Comparison of ENCODE assay signal across 12 cellular contexts in the genomic region with DNA sequence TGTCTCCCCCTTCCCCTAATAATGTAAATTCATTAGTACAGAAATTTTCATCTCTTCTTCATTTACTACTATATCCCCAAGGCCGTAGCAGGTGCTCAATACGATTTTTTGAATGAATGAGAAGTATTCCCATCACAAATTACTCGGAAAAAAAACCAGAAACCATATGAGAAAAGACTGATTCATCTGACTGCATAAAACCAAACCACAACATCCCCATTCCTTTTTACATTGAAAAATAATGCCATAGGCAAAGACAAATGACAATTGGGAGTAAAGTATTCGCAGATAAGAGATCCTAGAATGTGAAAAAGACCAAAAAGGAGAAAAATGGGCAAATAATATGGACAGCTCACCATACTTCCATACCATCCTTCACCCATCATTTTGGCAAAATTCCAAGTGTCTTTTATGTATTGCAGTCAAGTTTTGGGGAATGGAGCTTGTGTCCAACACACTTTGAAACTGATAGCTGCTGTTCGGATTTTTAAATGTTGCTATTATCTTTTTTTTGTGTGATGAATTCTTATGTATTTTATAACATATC. TPM values are rescaled to one million over a fixed set of nuclear protein-coding genes. Genes with fewer than 3 reads are reported as not detected.
DNase-seq lines count a peak whose midpoint lies in the region; ATAC-seq and TF ChIP-seq lines count a peak whose summit lies in the region.
"Had no signal": no experiment of that assay in that cellular context is flagged by ENCODE, and none has a peak within 500 bp of the region (broad histone marks: within the 10 kb centered on the region; RNA-seq: fewer than 3 reads in every experiment).

No MANE protein-coding gene starts in this region.

- intact Hi-C loops in activated T-helper 1 cell treated with anti-CD3 and anti-CD28 coated beads, Interleukin-12 subunit alpha, Interleukin-12 subunit beta, Interleukin-2, Interleukin-4 antibody, amounts not matched to agents 30 ng/mL and 10 ng/mL and 1 ng/mL, durations not matched to agents 14 hours and 24 hours and 36 hours (cut with micrococcal nuclease) = loop anchor here (10.0 kb wide), 2 partner anchors 391 to 511 kb away; partner anchors contain the start of genes CKAP2L and SLC20A1
- intact Hi-C loops in sciatic nerve (cut with DNase I) (no loop called here), Calu3 (cut with micrococcal nuclease; ENCODE audit: unreplicated experiment) (no loop called here)

- no peaks in the 10 kb centered on the region for H4K20me1 ChIP-seq in Karpas-422 (ENCODE audit: insufficient read depth, low read depth, low read length)
- H4K20me1 ChIP-seq in neural cell (ENCODE audit: insufficient read depth) = no peaks in the 10 kb centered on the region

- TF ChIP-seq CTCF in neural cell (IDR thresholded peaks at IDR 0.05; ENCODE audit: poor library complexity, severe bottlenecking) = no peak
- TF ChIP-seq CTCF in Calu3 (IDR thresholded peaks at IDR 0.05; ENCODE audit: unreplicated experiment) = no peak

- peak overlapping the region; percentile 82 for H3K4me3 Mint-ChIP-seq in activated CD4-positive, alpha-beta T cell treated with anti-CD3 and anti-CD28 coated beads, Interleukin-2, amount 10 ng/mL, durations not matched to agents 7 days and 5 days
- H3K4me3 Mint-ChIP-seq in activated T-helper 1 cell treated with anti-CD3 and anti-CD28 coated beads, Interleukin-12 subunit alpha, Interleukin-12 subunit beta, Interleukin-2, Interleukin-4 antibody, amounts not matched to agents 30 ng/mL and 10 ng/mL and 1 ng/mL, durations not matched to agents 14 hours and 24 hours and 36 hours = no peak overlapping the region
- no peak overlapping the region for H3K4me3 Mint-ChIP-seq in Calu3 (ENCODE audit: low read depth, unreplicated experiment)

- TF ChIP-seq RAD21 in neural cell (conservative IDR thresholded peaks at IDR 0.05) = no peak

- H3K27me3 Mint-ChIP-seq in activated CD4-positive, alpha-beta T cell treated with anti-CD3 and anti-CD28 coated beads, Interleukin-2, amount 10 ng/mL, durations not matched to agents 7 days and 5 days = no peaks in the 10 kb centered on the region
- no peaks in the 10 kb centered on the region for H3K27me3 Mint-ChIP-seq in activated T-helper 1 cell treated with anti-CD3 and anti-CD28 coated beads, Interleukin-12 subunit alpha, Interleukin-12 subunit beta, Interleukin-2, Interleukin-4 antibody, amounts not matched to agents 30 ng/mL and 10 ng/mL and 1 ng/mL, durations not matched to agents 14 hours and 24 hours and 36 hours (ENCODE audit: insufficient read depth)
- H3K27me3 Mint-ChIP-seq in Calu3 (ENCODE audit: unreplicated experiment) = no peaks in the 10 kb centered on the region

- H3K9me3 Mint-ChIP-seq in activated CD4-positive, alpha-beta T cell treated with anti-CD3 and anti-CD28 coated beads, Interleukin-2, amount 10 ng/mL, durations not matched to agents 7 days and 5 days = no peaks in the 10 kb centered on the region
- no peaks in the 10 kb centered on the region for H3K9me3 Mint-ChIP-seq in activated T-helper 1 cell treated with anti-CD3 and anti-CD28 coated beads, Interleukin-12 subunit alpha, Interleukin-12 subunit beta, Interleukin-2, Interleukin-4 antibody, amounts not matched to agents 30 ng/mL and 10 ng/mL and 1 ng/mL, durations not matched to agents 14 hours and 24 hours and 36 hours
- H3K9me3 Mint-ChIP-seq in Calu3 (ENCODE audit: low read depth, unreplicated experiment) = no peaks in the 10 kb centered on the region

- H3K9me2 ChIP-seq in Karpas-422 (replicated peaks; ENCODE audit: insufficient read depth, low read length) (no peaks in the 10 kb centered on the region; the same call in 1 of the 2 replicates), neural cell (ENCODE audit: insufficient read depth, low read length) (no peaks in the 10 kb centered on the region)

- no peak overlapping the region for H2AFZ ChIP-seq in Karpas-422 (ENCODE audit: low read length)
- no peak overlapping the region for H2AFZ ChIP-seq in neural cell (ENCODE audit: low read depth, low read length)

- TF ChIP-seq EP300 in neural cell (conservative IDR thresholded peaks at IDR 0.05; ENCODE audit: poor library complexity, severe bottlenecking) = no peak

- DNase-seq in activated CD4-positive, alpha-beta T cell treated with anti-CD3 and anti-CD28 coated beads, Interleukin-2, amount 10 ng/mL, durations not matched to agents 7 days and 5 days = no peak
- DNase-seq in activated CD4-positive, alpha-beta T cell treated with anti-CD3 and anti-CD28 coated beads for 1 hour = no peak
- DNase-seq in Karpas-422 (no peak), sciatic nerve (ENCODE audit: low spot score) (no peak), Calu3 (no peak)
- no peak for DNase-seq in activated T-helper 1 cell treated with anti-CD3 and anti-CD28 coated beads, Interleukin-12 subunit alpha, Interleukin-12 subunit beta, Interleukin-2, Interleukin-4 antibody, amounts not matched to agents 30 ng/mL and 10 ng/mL and 1 ng/mL, durations not matched to agents 14 hours and 24 hours and 36 hours (ENCODE audit: low spot score)
- DNase-seq: effector CD4-positive, alpha-beta T cell; hypothalamus; NCI-H774; stomach had no signal

- peaks cover 25% of the 10 kb centered on the region for H3K4me1 ChIP-seq in Karpas-422 (ENCODE audit: low read length)

- peaks cover 14% of the 10 kb centered on the region for H3K36me3 Mint-ChIP-seq in activated CD4-positive, alpha-beta T cell treated with anti-CD3 and anti-CD28 coated beads, Interleukin-2, amount 10 ng/mL, durations not matched to agents 7 days and 5 days (ENCODE audit: low read depth)
- peaks cover 9% of the 10 kb centered on the region for H3K36me3 Mint-ChIP-seq in activated T-helper 1 cell treated with anti-CD3 and anti-CD28 coated beads, Interleukin-12 subunit alpha, Interleukin-12 subunit beta, Interleukin-2, Interleukin-4 antibody, amounts not matched to agents 30 ng/mL and 10 ng/mL and 1 ng/mL, durations not matched to agents 14 hours and 24 hours and 36 hours (ENCODE audit: low read depth)
- H3K36me3 Mint-ChIP-seq in Calu3 (ENCODE audit: insufficient read depth, unreplicated experiment) = peaks cover 15% of the 10 kb centered on the region

- CTCF ChIA-PET in activated CD4-positive, alpha-beta T cell treated with anti-CD3 and anti-CD28 coated beads, Interleukin-2, amount 10 ng/mL, durations not matched to agents 7 days and 5 days (lab: Charles Lee) = no interaction called here
- CTCF ChIA-PET in Calu3 (lab: Charles Lee) = interaction anchor here (1.0 kb wide), 1 partner anchor 180 kb away, joined by 3 read pairs; the partner anchor contains the start of gene RGPD8

- no peak overlapping the region for H3K27ac Mint-ChIP-seq in activated CD4-positive, alpha-beta T cell treated with anti-CD3 and anti-CD28 coated beads, Interleukin-2, amount 10 ng/mL, durations not matched to agents 7 days and 5 days
- H3K27ac Mint-ChIP-seq in activated T-helper 1 cell treated with anti-CD3 and anti-CD28 coated beads, Interleukin-12 subunit alpha, Interleukin-12 subunit beta, Interleukin-2, Interleukin-4 antibody, amounts not matched to agents 30 ng/mL and 10 ng/mL and 1 ng/mL, durations not matched to agents 14 hours and 24 hours and 36 hours = peak overlapping the region; percentile 33
- no peak overlapping the region for H3K27ac Mint-ChIP-seq in Calu3 (ENCODE audit: unreplicated experiment)

- H3K9me3 ChIP-seq in Karpas-422 (ENCODE audit: low read length) = no peaks in the 10 kb centered on the region
- H3K9me3 ChIP-seq in neural cell (ENCODE audit: low read length) = no peaks in the 10 kb centered on the region
- H3K9me3 ChIP-seq: stomach had no signal

- no peaks in the 10 kb centered on the region for H3K27me3 ChIP-seq in Karpas-422 (ENCODE audit: low read length)
- no peaks in the 10 kb centered on the region for H3K27me3 ChIP-seq in neural cell (ENCODE audit: insufficient read depth, low read depth, low read length)
- H3K27me3 ChIP-seq: stomach had no signal

- H3K79me2 ChIP-seq in Karpas-422 (ENCODE audit: low read length) (peaks cover 53% of the 10 kb centered on the region), neural cell (replicated peaks; ENCODE audit: insufficient read depth, low read length) (peaks cover 8% of the 10 kb centered on the region)

- H3K4me3 ChIP-seq in Karpas-422 (ENCODE audit: low read length) (peak overlapping the region; percentile 73), neural cell (ENCODE audit: low read length) (peak overlapping the region; percentile 88)

- ATAC-seq in HG03039 (IDR thresholded peaks at IDR 0.05; ENCODE audit: unreplicated experiment) = no peak
- ATAC-seq in sciatic nerve = no peak

- POLR2A ChIA-PET in activated CD4-positive, alpha-beta T cell treated with anti-CD3 and anti-CD28 coated beads, Interleukin-2, amount 10 ng/mL, durations not matched to agents 7 days and 5 days (lab: Charles Lee) = no interaction called here

- peaks cover 20% of the 10 kb centered on the region for H3K4me1 Mint-ChIP-seq in activated CD4-positive, alpha-beta T cell treated with anti-CD3 and anti-CD28 coated beads, Interleukin-2, amount 10 ng/mL, durations not matched to agents 7 days and 5 days
- peaks cover 17% of the 10 kb centered on the region for H3K4me1 Mint-ChIP-seq in activated T-helper 1 cell treated with anti-CD3 and anti-CD28 coated beads, Interleukin-12 subunit alpha, Interleukin-12 subunit beta, Interleukin-2, Interleukin-4 antibody, amounts not matched to agents 30 ng/mL and 10 ng/mL and 1 ng/mL, durations not matched to agents 14 hours and 24 hours and 36 hours (ENCODE audit: low read depth)
- H3K4me1 Mint-ChIP-seq in Calu3 (ENCODE audit: low read depth, unreplicated experiment) = peaks cover 8% of the 10 kb centered on the region

- H3K36me3 ChIP-seq in Karpas-422 (ENCODE audit: insufficient read depth, low read length) (peaks cover 30% of the 10 kb centered on the region), neural cell (ENCODE audit: insufficient read depth, low read length) (no peaks in the 10 kb centered on the region)

- H3K9ac ChIP-seq in Karpas-422 (ENCODE audit: low read length) (peak overlapping the region; percentile 76; the same call in 1 of the 2 replicates), neural cell (ENCODE audit: low read length) (no peak overlapping the region)

- no TSS peak for BruUV-seq in Calu3 (replicated peaks; lab: Mats Ljungman, UMichigan)

- H3K27ac ChIP-seq in Karpas-422 (ENCODE audit: low read length) (no peak overlapping the region), neural cell (ENCODE audit: low read length) (no peak overlapping the region)

- no peaks in the 10 kb centered on the region for H3F3A ChIP-seq in neural cell (ENCODE audit: insufficient read depth, low read length, poor library complexity, severe bottlenecking)

- peak overlapping the region; percentile 79 for H3K4me2 ChIP-seq in Karpas-422 (ENCODE audit: low read depth, low read length, poor library complexity, severe bottlenecking)
- H3K4me2 ChIP-seq in neural cell (ENCODE audit: low read length) = no peak overlapping the region

RNA-seq across cellular contexts. Expression of gene ZC3H8, which starts 1.5 kb away (rescaled TPM):
- total RNA-seq in activated CD4-positive, alpha-beta T cell treated with anti-CD3 and anti-CD28 coated beads, Interleukin-2, amount 10 ng/mL, durations not matched to agents 7 days and 5 days = 10 to 100 TPM; 18.0 to 19.3 TPM
- total RNA-seq in Karpas-422 (2014; rRNA removed; shearing (Covaris generic); ENCODE audit: low replicate concordance) = 25.7 and 33.0 TPM in 2 replicates
- total RNA-seq in activated T-helper 1 cell treated with anti-CD3 and anti-CD28 coated beads, Interleukin-12 subunit alpha, Interleukin-12 subunit beta, Interleukin-2, Interleukin-4 antibody, amounts not matched to agents 30 ng/mL and 10 ng/mL and 1 ng/mL, durations not matched to agents 14 hours and 24 hours and 36 hours = 32.9 and 37.4 TPM in 2 replicates
- polyA plus RNA-seq in neural cell = 22.6 and 26.5 TPM in 2 replicates
- polyA minus RNA-seq in neural cell = 43.3 and 96.9 TPM in 2 replicates
- total RNA-seq in sciatic nerve (11.1 TPM), Calu3 (2022) (10.6 and 14.1 TPM in 2 replicates)

RNA-seq across cellular contexts. Expression of gene ZC3H6, which starts 22.1 kb away (rescaled TPM):
- 10 to 100 TPM; 14.0 to 14.8 TPM for total RNA-seq in activated CD4-positive, alpha-beta T cell treated with anti-CD3 and anti-CD28 coated beads, Interleukin-2, amount 10 ng/mL, durations not matched to agents 7 days and 5 days
- 2.9 and 3.0 TPM in 2 replicates for total RNA-seq in Karpas-422 (2014; rRNA removed; shearing (Covaris generic); ENCODE audit: low replicate concordance)
- 3.3 and 4.3 TPM in 2 replicates for total RNA-seq in activated T-helper 1 cell treated with anti-CD3 and anti-CD28 coated beads, Interleukin-12 subunit alpha, Interleukin-12 subunit beta, Interleukin-2, Interleukin-4 antibody, amounts not matched to agents 30 ng/mL and 10 ng/mL and 1 ng/mL, durations not matched to agents 14 hours and 24 hours and 36 hours
- polyA plus RNA-seq in neural cell = 6.1 and 6.8 TPM in 2 replicates
- 26.1 and 34.5 TPM in 2 replicates for polyA minus RNA-seq in neural cell
- total RNA-seq in sciatic nerve (37.7 TPM), Calu3 (2022) (4.4 and 6.6 TPM in 2 replicates)
